1 cellular context compared by ENCODE assay signal in the genomic region with DNA sequence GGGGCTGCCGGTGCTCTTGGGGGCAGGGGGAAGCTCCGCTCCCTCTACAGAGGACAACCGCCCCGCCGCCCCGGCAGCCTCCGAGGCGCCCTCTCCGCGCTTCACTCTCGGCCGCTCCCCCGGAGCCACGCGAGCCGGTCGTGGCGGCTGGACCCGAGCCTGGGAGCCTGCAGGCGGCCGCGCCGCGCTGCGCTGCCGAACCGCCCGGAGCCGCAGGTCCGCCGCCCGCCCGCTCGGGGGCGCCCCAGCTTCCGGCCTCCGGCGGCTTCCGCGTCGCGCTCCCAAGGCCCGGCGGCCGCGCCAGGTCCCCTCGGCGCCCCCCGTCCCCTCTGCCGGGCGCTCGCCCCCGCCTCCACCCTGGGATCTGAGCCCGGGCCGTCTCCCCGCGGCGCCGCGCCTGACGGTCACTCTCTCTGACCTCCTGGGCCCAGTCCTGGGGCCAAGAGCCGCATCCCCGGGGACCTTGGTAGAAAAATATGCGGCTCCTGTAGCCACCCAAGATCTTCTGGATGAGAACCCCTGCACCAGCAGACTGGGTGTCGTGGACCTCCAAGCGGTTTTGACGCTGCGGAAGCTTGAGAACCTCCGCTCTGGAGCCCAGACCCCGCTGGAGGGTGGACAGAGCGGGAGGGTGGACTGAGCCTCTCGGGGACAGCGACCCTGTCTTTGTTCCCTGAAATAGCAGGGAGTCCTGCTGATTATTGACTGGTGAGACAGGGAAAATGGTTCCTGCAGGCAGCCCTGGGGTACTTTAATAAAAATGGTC.
A peak's percentile ranks its signal among the peaks of the same experiment; 100 is the strongest.
TF ChIP-seq lines count a peak whose summit lies in the region.

No MANE protein-coding gene starts in this region.

TF ChIP-seq in K562, 482 proteins besides CTCF, POLR2A, EP300 and RAD21 (continued from another document):
- TF ChIP-seq ZNF592 (IDR thresholded peaks at IDR 0.05), result peak; percentile 66; the same call in 1 of the 2 replicates
- 0 out of 2 replicates have a peak, but pooled peaks have one; percentile 30 for TF ChIP-seq CAMTA2 (CRISPR knock-in tag; conservative IDR thresholded peaks at IDR 0.05)
- peak; percentile 86 for TF ChIP-seq SMAD4 (CRISPR knock-in tag; conservative IDR thresholded peaks at IDR 0.05)
- 0 out of 2 replicates have a peak, but pooled peaks have one; percentile 14 for TF ChIP-seq FOSL1 (tag; conservative IDR thresholded peaks at IDR 0.05)
- peak; percentile 70 for TF ChIP-seq HMGXB4 (CRISPR knock-in tag; IDR thresholded peaks at IDR 0.05)
- 0 out of 2 replicates have a peak, but pooled peaks have one; percentile 26 for TF ChIP-seq CREB3L1 (IDR thresholded peaks at IDR 0.05; ENCODE audit: borderline replicate concordance, low read depth)
- no peak for TF ChIP-seq CBFA2T2 (conservative IDR thresholded peaks at IDR 0.05)
- TF ChIP-seq, protein P1, sequence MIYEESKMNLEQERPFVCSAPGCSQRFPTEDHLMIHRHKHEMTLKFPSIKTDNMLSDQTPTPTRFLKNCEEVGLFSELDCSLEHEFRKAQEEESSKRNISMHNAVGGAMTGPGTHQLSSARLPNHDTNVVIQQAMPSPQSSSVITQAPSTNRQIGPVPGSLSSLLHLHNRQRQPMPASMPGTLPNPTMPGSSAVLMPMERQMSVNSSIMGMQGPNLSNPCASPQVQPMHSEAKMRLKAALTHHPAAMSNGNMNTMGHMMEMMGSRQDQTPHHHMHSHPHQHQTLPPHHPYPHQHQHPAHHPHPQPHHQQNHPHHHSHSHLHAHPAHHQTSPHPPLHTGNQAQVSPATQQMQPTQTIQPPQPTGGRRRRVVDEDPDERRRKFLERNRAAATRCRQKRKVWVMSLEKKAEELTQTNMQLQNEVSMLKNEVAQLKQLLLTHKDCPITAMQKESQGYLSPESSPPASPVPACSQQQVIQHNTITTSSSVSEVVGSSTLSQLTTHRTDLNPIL (CRISPR knock-in tag; IDR thresholded peaks at IDR 0.05), result no peak
- peak; percentile 32 to 58; a peak in 1 of 4 replicates for TF ChIP-seq MAZ (CRISPR knock-in tag; conservative IDR thresholded peaks at IDR 0.05 in 1 of 2, IDR thresholded peaks at IDR 0.05 in 1 of 2)
- TF ChIP-seq BHLHE40 (IDR thresholded peaks at IDR 0.05; ENCODE audit: low read length), result no peak; the same call in 1 of the 2 replicates
- peak; percentile 93 for TF ChIP-seq ZBTB7A (IDR thresholded peaks at IDR 0.05; ENCODE audit: borderline replicate concordance, control insufficient read depth, low read depth, low read length)
- TF ChIP-seq, protein P2, sequence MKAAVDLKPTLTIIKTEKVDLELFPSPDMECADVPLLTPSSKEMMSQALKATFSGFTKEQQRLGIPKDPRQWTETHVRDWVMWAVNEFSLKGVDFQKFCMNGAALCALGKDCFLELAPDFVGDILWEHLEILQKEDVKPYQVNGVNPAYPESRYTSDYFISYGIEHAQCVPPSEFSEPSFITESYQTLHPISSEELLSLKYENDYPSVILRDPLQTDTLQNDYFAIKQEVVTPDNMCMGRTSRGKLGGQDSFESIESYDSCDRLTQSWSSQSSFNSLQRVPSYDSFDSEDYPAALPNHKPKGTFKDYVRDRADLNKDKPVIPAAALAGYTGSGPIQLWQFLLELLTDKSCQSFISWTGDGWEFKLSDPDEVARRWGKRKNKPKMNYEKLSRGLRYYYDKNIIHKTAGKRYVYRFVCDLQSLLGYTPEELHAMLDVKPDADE (conservative IDR thresholded peaks at IDR 0.05; ENCODE audit: control insufficient read depth, low read depth, low read length), result peak; percentile 78; the same call in 1 of the 2 replicates
- TF ChIP-seq L3MBTL2 (IDR thresholded peaks at IDR 0.05), result peak; percentile 62
- no peak for TF ChIP-seq NFIC (IDR thresholded peaks at IDR 0.05)
- TF ChIP-seq STAT6 (CRISPR knock-in tag; IDR thresholded peaks at IDR 0.05), result 0 out of 2 replicates have a peak, but pooled peaks have one; percentile 30
- peak; percentile 93 for TF ChIP-seq ZFX (CRISPR knock-in tag; IDR thresholded peaks at IDR 0.05)
- TF ChIP-seq TEAD4 (IDR thresholded peaks at IDR 0.05; ENCODE audit: low read length), result no peak
- TF ChIP-seq TEAD4 (CRISPR knock-in tag; IDR thresholded peaks at IDR 0.05; ENCODE audit: borderline replicate concordance), result no peak
- TF ChIP-seq POLR2H (tag; IDR thresholded peaks at IDR 0.05; ENCODE audit: low read depth), result 0 out of 2 replicates have a peak, but pooled peaks have one; percentile 68
- TF ChIP-seq USF1 (CRISPR knock-in tag; IDR thresholded peaks at IDR 0.05), result 0 out of 2 replicates have a peak, but pooled peaks have one; percentile 10
- no peak for TF ChIP-seq KHSRP (IDR thresholded peaks at IDR 0.05)
- TF ChIP-seq YY1 (IDR thresholded peaks at IDR 0.05; ENCODE audit: borderline replicate concordance in 1 of 3, control insufficient read depth in 1 of 3, extremely low read depth in 1 of 3, insufficient read depth in 3 of 3, insufficient read length in 1 of 3, insufficient replicate concordance in 2 of 3, low read depth in 1 of 3, low read length in 2 of 3), result peak in 2 of 3 experiments; percentile 64 to 73
- TF ChIP-seq PHF8 (IDR thresholded peaks at IDR 0.05; ENCODE audit: borderline replicate concordance, low read length), result peak; percentile 94; the same call in 1 of the 2 replicates
